8 cellular contexts compared by ENCODE assay signal in genomic region chr6:41683460-41684310, GRCh38. TPM values are rescaled to one million over a fixed set of nuclear protein-coding genes. Genes with fewer than 3 reads are reported as not detected.
DNase-seq lines count a peak whose midpoint lies in the region; ATAC-seq and TF ChIP-seq lines count a peak whose summit lies in the region.

No MANE protein-coding gene starts in this region.

- H3K4me3 Mint-ChIP-seq in endodermal cell (peak overlapping the region; percentile 43), mesothelial cell of epicardium (peak overlapping the region; percentile 41)

- TF ChIP-seq CTCF in endodermal cell (conservative IDR thresholded peaks at IDR 0.05) (peak; percentile 98), mesothelial cell of epicardium (IDR thresholded peaks at IDR 0.05; ENCODE audit: unreplicated experiment) (peak; percentile 83)

- no peak overlapping the region for H3K27ac Mint-ChIP-seq in endodermal cell
- no peak overlapping the region for H3K27ac Mint-ChIP-seq in mesothelial cell of epicardium

- 32 to 47% methylated on average over 25 to 43 of the region's 43 CpGs for WGBS in endodermal cell (ENCODE audit: insufficient coverage in 1 of 2, insufficient read length in 1 of 2), 2 experiments

- H3K27me3 ChIP-seq in endodermal cell (ENCODE audit: control insufficient read depth, insufficient read depth, low read length, poor library complexity, severe bottlenecking): no peaks in the 10 kb centered on the region

- peak; percentile 13 to 69 for DNase-seq in NCI-H446 (lab: John Stamatoyannopoulos, UW)
- no peak for DNase-seq in NCI-H446 treated with DMSO at 0.1 percent for 48 hours (lab: John Stamatoyannopoulos, UW)
- peak; percentile 61 to 69 for DNase-seq in NOMO-1 (lab: John Stamatoyannopoulos, UW; ENCODE audit: unreplicated experiment in 2 of 2)
- peak; percentile 47 for DNase-seq in activated CD8-positive, alpha-beta memory T cell treated with anti-CD3 and anti-CD28 coated beads, Interleukin-2, amount 50 U/mL, for 1 hour (ENCODE audit: extremely low read depth)
- DNase-seq in endodermal cell: peak; percentile 93
- peak; percentile 78 to 90 for DNase-seq in mesothelial cell of epicardium (ENCODE audit: low spot score in 2 of 2, unreplicated experiment in 2 of 2)
- peak; percentile 53 for DNase-seq in stimulated activated CD8-positive, alpha-beta memory T cell treated with anti-CD3 and anti-CD28 coated beads, Interleukin-15, amount 100 ng/mL, for 1 hour (ENCODE audit: low read depth)

- ATAC-seq in HG03135 (IDR thresholded peaks at IDR 0.05; ENCODE audit: unreplicated experiment): peak; percentile 59

- no peaks in the 10 kb centered on the region for H3K9me3 ChIP-seq in endodermal cell (ENCODE audit: control insufficient read depth, low read length)

- H3K36me3 ChIP-seq in endodermal cell (ENCODE audit: control insufficient read depth, insufficient read depth, low read length): no peaks in the 10 kb centered on the region

- H3K27me3 Mint-ChIP-seq in endodermal cell (ENCODE audit: insufficient read depth) (peaks cover 7% of the 10 kb centered on the region), mesothelial cell of epicardium (ENCODE audit: low read depth) (peaks cover 3% of the 10 kb centered on the region)

- peaks cover 10% of the 10 kb centered on the region for H3K4me1 Mint-ChIP-seq in endodermal cell
- H3K4me1 Mint-ChIP-seq in mesothelial cell of epicardium: peaks cover 23% of the 10 kb centered on the region

- H3K9ac ChIP-seq in endodermal cell (ENCODE audit: extremely low read depth, low read length, poor library complexity, severe bottlenecking): no peak overlapping the region

- no peaks in the 10 kb centered on the region for H3K4me1 ChIP-seq in endodermal cell (ENCODE audit: control insufficient read depth, insufficient read depth, low read length)

- H3K9me3 Mint-ChIP-seq in endodermal cell (no peaks in the 10 kb centered on the region), mesothelial cell of epicardium (no peaks in the 10 kb centered on the region)

- no peaks in the 10 kb centered on the region for H3K36me3 Mint-ChIP-seq in endodermal cell (ENCODE audit: low read depth)
- no peaks in the 10 kb centered on the region for H3K36me3 Mint-ChIP-seq in mesothelial cell of epicardium

- no peak overlapping the region for H3K4me3 ChIP-seq in endodermal cell (ENCODE audit: low read length)

- no peak overlapping the region for H3K27ac ChIP-seq in endodermal cell (ENCODE audit: low read depth, low read length)

RNA-seq across cellular contexts. Expression of gene MDFI, which starts 45.4 kb away (rescaled TPM):
- total RNA-seq in endodermal cell: 10 to 100 TPM; 52.7 to 80.0 TPM
- 76.9 TPM for polyA plus RNA-seq in endodermal cell (2013, experiment 1 of 2)
- 84.7 TPM for polyA plus RNA-seq in endodermal cell (2013, experiment 2 of 2)
- total RNA-seq in mesothelial cell of epicardium: 146 to 149 TPM (median 148 TPM) in 3 replicates

RNA-seq across cellular contexts. Expression of gene TFEB, which starts 51.7 kb away (rescaled TPM):
- under 1 TPM in 1 of 2 donors, not detected in 1; 0.24 TPM for total RNA-seq in endodermal cell
- 1.2 TPM for polyA plus RNA-seq in endodermal cell (2013, experiment 1 of 2)
- polyA plus RNA-seq in endodermal cell (2013, experiment 2 of 2): 0.99 TPM
- 3.2 to 4.4 TPM (median 3.8 TPM) in 3 replicates for total RNA-seq in mesothelial cell of epicardium
